Comparison of ENCODE assay signal across 1 cellular context in genomic region chr5:14672082-14672481, GRCh38.
A peak's percentile ranks its signal among the peaks of the same experiment; 100 is the strongest.
TF ChIP-seq lines count a peak whose summit lies in the region.

No MANE protein-coding gene starts in this region.

TF ChIP-seq in GM12878, 131 proteins besides CTCF, POLR2A, EP300 and RAD21:
- 0 out of 2 replicates have a peak, but pooled peaks have one; percentile 41 for TF ChIP-seq MLLT1 (IDR thresholded peaks at IDR 0.05)
- no peak for TF ChIP-seq TARDBP (IDR thresholded peaks at IDR 0.05; ENCODE audit: borderline replicate concordance)
- TF ChIP-seq NBN (IDR thresholded peaks at IDR 0.05): peak; percentile 17; the same call in 1 of the 2 replicates
- peak; percentile 32; the same call in 1 of the 2 replicates for TF ChIP-seq SPI1 (IDR thresholded peaks at IDR 0.05; ENCODE audit: borderline replicate concordance, insufficient read depth, low read depth, low read length)
- TF ChIP-seq WRNIP1 (IDR thresholded peaks at IDR 0.05; ENCODE audit: borderline replicate concordance, low read depth, low read length): 0 out of 2 replicates have a peak, but pooled peaks have one; percentile 75
- TF ChIP-seq EED (IDR thresholded peaks at IDR 0.05; ENCODE audit: low read depth): peak; percentile 33; the same call in 1 of the 2 replicates
- no peak for TF ChIP-seq SRF (IDR thresholded peaks at IDR 0.05; ENCODE audit: low read depth in 2 of 2, low read length in 2 of 2)
